Comparison of ENCODE assay signal across 1 cellular context in genomic region chr6:109117346-109118035, GRCh38.
TF ChIP-seq lines count a peak whose summit lies in the region.

No MANE protein-coding gene starts in this region.

TF ChIP-seq in GM12878, 131 proteins besides CTCF, POLR2A, EP300 and RAD21 (continues in another document):
- no peak for TF ChIP-seq MYB (IDR thresholded peaks at IDR 0.05; ENCODE audit: borderline replicate concordance, low read depth, low read length)
- no peak for TF ChIP-seq ZZZ3 (IDR thresholded peaks at IDR 0.05; ENCODE audit: control insufficient read depth, insufficient read length, low read depth)
- no peak for TF ChIP-seq PAX8 (IDR thresholded peaks at IDR 0.05)
- TF ChIP-seq MXI1 (IDR thresholded peaks at IDR 0.05; ENCODE audit: low read depth, low read length), result no peak
- TF ChIP-seq MEF2A (IDR thresholded peaks at IDR 0.05; ENCODE audit: insufficient read depth, low read depth, low read length), result 0 out of 2 replicates have a peak, but pooled peaks have one; percentile 35
- no peak for TF ChIP-seq FOXK2 (IDR thresholded peaks at IDR 0.05)
- TF ChIP-seq RELA (IDR thresholded peaks at IDR 0.05; ENCODE audit: borderline replicate concordance, partially characterized antibody), result no peak
- TF ChIP-seq WRNIP1 (IDR thresholded peaks at IDR 0.05; ENCODE audit: borderline replicate concordance, low read depth, low read length), result no peak
- TF ChIP-seq NR2C1 (IDR thresholded peaks at IDR 0.05), result no peak
- TF ChIP-seq USF2 (IDR thresholded peaks at IDR 0.05; ENCODE audit: borderline replicate concordance, low read depth, low read length), result no peak
- no peak for TF ChIP-seq RB1 (IDR thresholded peaks at IDR 0.05; ENCODE audit: borderline replicate concordance)
- peak; percentile 84 to 85 for TF ChIP-seq IKZF2 (IDR thresholded peaks at IDR 0.05)
- TF ChIP-seq ZBTB11 (CRISPR knock-in tag; IDR thresholded peaks at IDR 0.05), result no peak
- TF ChIP-seq IKZF1 (conservative IDR thresholded peaks at IDR 0.05), result peak; percentile 86
- TF ChIP-seq NR2F1 (conservative IDR thresholded peaks at IDR 0.05), result peak; percentile 56; the same call in 1 of the 2 replicates
- no peak for TF ChIP-seq NRF1 (conservative IDR thresholded peaks at IDR 0.05; ENCODE audit: low read depth, low read length)
- no peak for TF ChIP-seq STAT3 (IDR thresholded peaks at IDR 0.05; ENCODE audit: low read depth, low read length)
- no peak for TF ChIP-seq SREBF2 (IDR thresholded peaks at IDR 0.05; ENCODE audit: low read length)
- no peak for TF ChIP-seq ZBTB33 (IDR thresholded peaks at IDR 0.05)
- no peak for TF ChIP-seq SIN3A (IDR thresholded peaks at IDR 0.05; ENCODE audit: low read depth, low read length)
- TF ChIP-seq JUND (IDR thresholded peaks at IDR 0.05; ENCODE audit: low read depth, low read length), result no peak
- TF ChIP-seq BMI1 (IDR thresholded peaks at IDR 0.05; ENCODE audit: borderline replicate concordance), result no peak
- no peak for TF ChIP-seq ZNF592 (IDR thresholded peaks at IDR 0.05)
- no peak for TF ChIP-seq SREBF1 (IDR thresholded peaks at IDR 0.05; ENCODE audit: low read length)
- TF ChIP-seq ZSCAN29 (IDR thresholded peaks at IDR 0.05), result no peak
- TF ChIP-seq POLR2AphosphoS2 (IDR thresholded peaks at IDR 0.05; ENCODE audit: low read depth, low read length), result no peak
- no peak for TF ChIP-seq STAT1 (conservative IDR thresholded peaks at IDR 0.05)
- 0 out of 2 replicates have a peak, but pooled peaks have one; percentile 43 for TF ChIP-seq BCL11A (IDR thresholded peaks at IDR 0.05; ENCODE audit: low read depth, low read length)
- no peak for TF ChIP-seq ZBTB40 (IDR thresholded peaks at IDR 0.05; ENCODE audit: borderline replicate concordance)
- TF ChIP-seq PKNOX1 (IDR thresholded peaks at IDR 0.05), result no peak
- no peak for TF ChIP-seq IRF4 (IDR thresholded peaks at IDR 0.05; ENCODE audit: low read depth, low read length)
- TF ChIP-seq CEBPB (IDR thresholded peaks at IDR 0.05; ENCODE audit: borderline replicate concordance in 1 of 2, low read depth in 2 of 2, low read length in 2 of 2), result no peak
- no peak for TF ChIP-seq NFIC (IDR thresholded peaks at IDR 0.05; ENCODE audit: low read depth, low read length)
- 0 out of 2 replicates have a peak, but pooled peaks have one; percentile 39 for TF ChIP-seq CHD2 (IDR thresholded peaks at IDR 0.05; ENCODE audit: borderline replicate concordance, low read depth, low read length)
- no peak for TF ChIP-seq ETV6 (conservative IDR thresholded peaks at IDR 0.05 in 1 of 2, IDR thresholded peaks at IDR 0.05 in 1 of 2; ENCODE audit: borderline replicate concordance in 1 of 2, low read depth in 1 of 2)
- no peak for TF ChIP-seq EED (IDR thresholded peaks at IDR 0.05; ENCODE audit: low read depth)
- no peak for TF ChIP-seq CBX5 (IDR thresholded peaks at IDR 0.05; ENCODE audit: low read depth)
- TF ChIP-seq POLR2AphosphoS5 (IDR thresholded peaks at IDR 0.05; ENCODE audit: low read length), result no peak
- no peak; the same call in 2 of the 3 replicates for TF ChIP-seq POU2F2 (IDR thresholded peaks at IDR 0.05; ENCODE audit: borderline replicate concordance, low read depth, low read length)
- no peak for TF ChIP-seq HSF1 (IDR thresholded peaks at IDR 0.05; ENCODE audit: low read depth, low read length)
- TF ChIP-seq ZNF384 (IDR thresholded peaks at IDR 0.05; ENCODE audit: borderline replicate concordance, low read depth, low read length), result no peak
- TF ChIP-seq NFXL1 (IDR thresholded peaks at IDR 0.05; ENCODE audit: borderline replicate concordance), result no peak
- TF ChIP-seq HDGF (IDR thresholded peaks at IDR 0.05), result no peak
- TF ChIP-seq FOS (IDR thresholded peaks at IDR 0.05; ENCODE audit: borderline replicate concordance, extremely low read depth, insufficient read length), result no peak
- no peak for TF ChIP-seq ASH2L (IDR thresholded peaks at IDR 0.05; ENCODE audit: borderline replicate concordance, low read depth)
